Comparison of ENCODE assay signal across 30 cellular contexts in the genomic region with DNA sequence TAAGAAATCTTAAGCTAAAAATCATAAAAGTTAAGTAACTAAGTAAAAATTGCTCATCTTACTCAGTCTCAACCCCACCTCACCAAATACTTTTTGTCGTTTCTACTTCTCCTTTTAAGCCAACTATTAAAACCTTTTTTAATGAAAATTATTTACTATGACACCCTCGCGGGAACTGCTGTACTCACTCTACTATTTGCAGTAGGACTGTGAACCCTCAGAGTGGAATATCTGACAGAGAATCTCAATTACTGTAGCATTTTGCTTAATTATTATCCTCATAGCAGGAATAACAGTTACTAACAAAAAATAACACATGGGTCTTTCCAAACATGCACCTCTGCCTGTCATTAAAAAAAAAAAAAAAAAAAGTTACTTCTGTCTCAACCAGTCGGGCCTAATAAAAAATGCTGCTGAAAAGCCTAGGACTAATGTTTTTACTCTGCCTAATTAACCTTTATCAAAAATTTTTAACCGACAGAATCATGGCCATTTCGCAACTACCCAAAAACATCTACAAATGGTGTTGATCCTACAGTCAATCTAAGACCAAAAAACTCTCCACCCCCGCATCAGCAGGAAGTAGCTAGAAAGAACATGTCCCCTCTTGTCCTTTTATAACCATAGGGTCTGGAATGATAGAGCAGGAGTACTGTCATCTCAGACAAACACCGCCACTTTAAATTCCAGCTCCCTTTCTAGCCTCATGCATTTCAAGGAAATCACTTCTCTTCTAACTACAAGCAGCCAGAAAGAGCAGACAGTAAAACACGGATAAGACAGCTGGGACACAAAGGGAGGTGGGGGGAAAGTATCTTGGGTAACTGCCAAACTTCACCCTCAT. TPM values are rescaled to one million over a fixed set of nuclear protein-coding genes. Genes with fewer than 3 reads are reported as not detected.
A peak's percentile ranks its signal among the peaks of the same experiment; 100 is the strongest.
DNase-seq lines count a peak whose midpoint lies in the region; ATAC-seq and TF ChIP-seq lines count a peak whose summit lies in the region.
"Had no signal": no experiment of that assay in that cellular context is flagged by ENCODE, and none has a peak within 500 bp of the region (broad histone marks: within the 10 kb centered on the region; RNA-seq: fewer than 3 reads in every experiment).

No MANE protein-coding gene starts in this region.

- H3K27me3 ChIP-seq in cardiac muscle cell = no peaks in the 10 kb centered on the region
- H3K27me3 ChIP-seq: ovary had no signal

- no peak overlapping the region for H3K4me3 ChIP-seq in cardiac muscle cell
- H3K4me3 ChIP-seq in fibroblast of villous mesenchyme (ENCODE audit: low read depth, low read length) = no peak overlapping the region
- H3K4me3 ChIP-seq: lower lobe of right lung, ovary, PC-9, skin epidermis, suprapubic skin had no signal

- TF ChIP-seq CTCF in cardiac muscle cell (IDR thresholded peaks at IDR 0.05; ENCODE audit: low read depth, low read length) (no peak), fibroblast of villous mesenchyme (IDR thresholded peaks at IDR 0.05; ENCODE audit: insufficient read depth, low read depth, low read length) (no peak)

- peak in 1 of 2 donors; percentile 19 for DNase-seq in cardiac muscle cell (ENCODE audit: low read depth in 1 of 2, low spot score in 1 of 2)
- no peak for DNase-seq in left ventricle myocardium superior
- DNase-seq in fibroblast of villous mesenchyme (ENCODE audit: low read depth) = peak; percentile 19
- peak; percentile 10 for DNase-seq in midbrain (lab: John Stamatoyannopoulos, UW)
- DNase-seq in SKM-1 (lab: John Stamatoyannopoulos, UW; ENCODE audit: unreplicated experiment) = no peak
- DNase-seq: 8988T; activated CD8-positive, alpha-beta T cell treated with anti-CD3 and anti-CD28 coated beads, Interleukin-2, amount 10 ng/mL, durations not matched to agents 7 days and 5 days; activated naive CD4-positive, alpha-beta T cell treated with anti-CD3 and anti-CD28 coated beads, Interleukin-2, amount 10 ng/mL, durations not matched to agents 7 days and 5 days; COR-L47; DMS53; islet precursor cell; KG1; lower lobe of right lung; NCI-H1417; NCI-H2081 treated with DMSO at 0.1 percent for 48 hours; NCI-H345; NCI-H69; ovary; PC-9; retina; stimulated activated naive CD4-positive, alpha-beta T cell had no signal

- intact Hi-C loops in left ventricle myocardium superior (cut with micrococcal nuclease) = no loop called here

- no peaks in the 10 kb centered on the region for H3K9me3 ChIP-seq in cardiac muscle cell (ENCODE audit: low read depth)
- H3K9me3 ChIP-seq: lower lobe of right lung, ovary, suprapubic skin had no signal

- peak overlapping the region; percentile 59 for H3K27ac ChIP-seq in cardiac muscle cell
- H3K27ac ChIP-seq: C4-2B, lower lobe of right lung, ovary, PC-9, skin epidermis, suprapubic skin had no signal

- peaks cover 8% of the 10 kb centered on the region for H3K4me1 ChIP-seq in cardiac muscle cell (ENCODE audit: low read depth)
- H3K4me1 ChIP-seq: lower lobe of right lung, suprapubic skin had no signal

- no peak for ATAC-seq in left ventricle myocardium superior
- no peak for ATAC-seq in HG03565 (IDR thresholded peaks at IDR 0.05; ENCODE audit: unreplicated experiment)
- ATAC-seq in HG02678 (IDR thresholded peaks at IDR 0.05; ENCODE audit: unreplicated experiment) = no peak
- ATAC-seq in activated CD4-positive, CD25-positive, alpha-beta regulatory T cell treated with anti-CD3 and anti-CD28 coated beads, Interleukin-2, amount 50 U/mL, for 24 hours = no peak
- ATAC-seq: activated CD8-positive, alpha-beta T cell treated with anti-CD3 and anti-CD28 coated beads, Interleukin-2, amount 10 ng/mL, durations not matched to agents 7 days and 5 days; activated T-helper 17 cell treated with anti-CD3 and anti-CD28 coated beads, Interleukin-2, amount 50 U/mL, for 72 hours; lower lobe of right lung; natural killer cell treated with Interleukin-12 subunit alpha and Interleukin-12 subunit beta and Interleukin-15 and Interleukin-18, amount 100 ng/mL, for 72 hours had no signal

- no peaks in the 10 kb centered on the region for H3K36me3 ChIP-seq in cardiac muscle cell
- H3K36me3 ChIP-seq: lower lobe of right lung, ovary, suprapubic skin had no signal

RNA-seq across cellular contexts. Expression of gene ALDH1L1, which starts 10.1 kb away (rescaled TPM):
- total RNA-seq in cardiac muscle cell = 1.3 and 2.6 TPM in 2 replicates
- polyA plus RNA-seq in cardiac muscle cell = 0.98 and 4.0 TPM in 2 replicates
- total RNA-seq in left ventricle myocardium superior = 16.6 TPM
- 0.32 and 3.9 TPM in 2 replicates for total RNA-seq in fibroblast of villous mesenchyme
- total RNA-seq: activated CD8-positive, alpha-beta T cell treated with anti-CD3 and anti-CD28 coated beads, Interleukin-2, amount 10 ng/mL, durations not matched to agents 7 days and 5 days; natural killer cell treated with Interleukin-12 subunit alpha and Interleukin-12 subunit beta and Interleukin-15 and Interleukin-18, amount 100 ng/mL, for 72 hours; T-helper 2 cell treated with Interferon-gamma antibody and Interleukin-4, amounts not matched to agents 100 ng/mL and 5 ng/mL, for 36 hours had no signal

Comparison
In these comparisons a context has a peak if more than half of its experiments do, and no peak if none do; other contexts are left out.
1. DNase-seq: peak in fibroblast of villous mesenchyme (single experiment) and midbrain (single experiment); none in left ventricle myocardium superior (single experiment) and SKM-1 (single experiment).